ENCODE assay signal across 14 cellular contexts in the genomic region with DNA sequence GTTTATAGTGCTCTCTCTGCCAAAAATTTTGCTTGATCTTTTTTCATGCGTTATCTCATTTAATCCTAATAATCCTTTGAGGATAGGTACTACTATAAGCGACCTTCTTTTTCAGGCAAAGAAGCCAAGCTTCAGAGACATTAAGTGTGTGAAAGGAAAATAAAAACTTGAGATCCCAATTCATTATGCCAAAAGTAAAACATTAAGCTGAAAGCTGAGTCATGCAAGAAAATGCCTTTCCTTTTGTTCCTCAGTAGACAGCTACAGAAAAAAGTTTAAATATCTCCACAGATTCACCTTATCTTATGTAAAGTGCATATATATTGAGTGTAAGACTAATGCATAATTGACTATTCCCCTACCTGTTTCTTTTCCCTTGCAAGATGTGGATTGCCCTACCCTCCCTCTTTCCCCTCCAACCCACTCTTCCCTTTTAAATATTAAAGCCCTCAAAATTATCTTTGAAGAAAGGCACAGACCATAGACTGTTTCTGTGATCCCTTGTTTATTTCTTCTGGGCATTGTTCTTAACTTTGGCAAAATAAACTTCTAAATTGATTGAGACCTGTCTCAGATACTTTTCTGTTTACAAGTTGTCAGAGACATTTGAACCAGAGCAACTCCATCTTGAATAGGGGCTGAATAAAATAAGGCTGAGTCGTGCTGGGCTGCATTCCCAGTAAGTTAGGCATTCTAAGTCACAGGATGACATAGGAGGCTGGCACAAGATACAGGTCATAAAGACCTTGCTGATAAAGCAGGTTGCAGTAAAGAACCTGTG.
A peak's percentile ranks its signal among the peaks of the same experiment; 100 is the strongest.
DNase-seq lines count a peak whose midpoint lies in the region; ATAC-seq and TF ChIP-seq lines count a peak whose summit lies in the region.
"Had no signal": no experiment of that assay in that cellular context is flagged by ENCODE, and none has a peak within 500 bp of the region (broad histone marks: within the 10 kb centered on the region; RNA-seq: fewer than 3 reads in every experiment).

No MANE protein-coding gene starts in this region.

- no peak overlapping the region for H3K18ac ChIP-seq in mesenchymal stem cell (ENCODE audit: low read depth in 1 of 2, low read length in 2 of 2)

- H2BK120ac ChIP-seq in mesenchymal stem cell (ENCODE audit: low read depth, low read length), result no peak overlapping the region

- H3K27me3 ChIP-seq in mesenchymal stem cell (ENCODE audit: control insufficient read depth in 1 of 2, insufficient read depth in 1 of 2, low read length in 2 of 2) (no peaks in the 10 kb centered on the region), left lung (no peaks in the 10 kb centered on the region), colonic mucosa (no peaks in the 10 kb centered on the region)

- no peak overlapping the region for H3K27ac Mint-ChIP-seq in activated T-cell treated with anti-CD3 and anti-CD28 coated beads, Interleukin-2, amount 50 U/mL, for 72 hours
- H3K27ac Mint-ChIP-seq: CD14-positive monocyte; CD8-positive, alpha-beta T cell had no signal

- no peak overlapping the region for H2AFZ ChIP-seq in mesenchymal stem cell (ENCODE audit: low read depth, low read length)
- H2AFZ ChIP-seq: GM23248 had no signal

- in situ Hi-C loops in Caki2 (cut with HindIII; ENCODE audit: low pct_unique_long_range_greater_than_20kb, low sequenced_read_pairs), result no loop called here

- H3K9me3 Mint-ChIP-seq in activated T-cell treated with anti-CD3 and anti-CD28 coated beads, Interleukin-2, amount 50 U/mL, for 72 hours, result no peaks in the 10 kb centered on the region

- H3K4ac ChIP-seq in mesenchymal stem cell (ENCODE audit: low read depth in 1 of 2, low read length in 2 of 2), result no peak overlapping the region

- DNase-seq in Caki2 (ENCODE audit: low read depth) (peak; percentile 42), glomerular visceral epithelial cell (ENCODE audit: extremely low spot score) (peak; percentile 17), mesenchymal stem cell (no peak), left lung (no peak), GM19240 (ENCODE audit: insufficient read length, low spot score) (no peak), colonic mucosa (no peak)
- no peak for DNase-seq in activated T-cell treated with anti-CD3 and anti-CD28 coated beads, Interleukin-2, amount 50 U/mL, for 72 hours
- DNase-seq: CD8-positive, alpha-beta T cell; COR-L47; GF-D8; GM23248; IMR-90 had no signal

- H3K27me3 Mint-ChIP-seq in activated T-cell treated with anti-CD3 and anti-CD28 coated beads, Interleukin-2, amount 50 U/mL, for 72 hours (ENCODE audit: low read depth), result no peaks in the 10 kb centered on the region

- no peak overlapping the region for H3K4me3 Mint-ChIP-seq in activated T-cell treated with anti-CD3 and anti-CD28 coated beads, Interleukin-2, amount 50 U/mL, for 72 hours
- H3K4me3 Mint-ChIP-seq: CD14-positive monocyte; CD8-positive, alpha-beta T cell had no signal

- TF ChIP-seq CTCF in left lung (IDR thresholded peaks at IDR 0.05) (no peak), colonic mucosa (IDR thresholded peaks at IDR 0.05) (no peak)

- H3K4me2 ChIP-seq in mesenchymal stem cell (ENCODE audit: low read length, poor library complexity, severe bottlenecking), result no peak overlapping the region

- H2BK15ac ChIP-seq in mesenchymal stem cell (ENCODE audit: low read depth, poor library complexity, severe bottlenecking), result no peak overlapping the region

- H3K4me3 ChIP-seq in mesenchymal stem cell (ENCODE audit: insufficient read depth in 1 of 2, low read depth in 1 of 2, low read length in 2 of 2) (no peak overlapping the region), left lung (no peak overlapping the region), colonic mucosa (no peak overlapping the region)
- H3K4me3 ChIP-seq: GM23248 had no signal

- ATAC-seq in left lung, result no peak
- no peak for ATAC-seq in activated T-cell treated with anti-CD3 and anti-CD28 coated beads, Interleukin-2, amount 50 U/mL, for 72 hours (replicated peaks in 1 of 2)
- ATAC-seq: CD8-positive, alpha-beta T cell had no signal

- no peaks in the 10 kb centered on the region for H3K79me1 ChIP-seq in mesenchymal stem cell (replicated peaks; ENCODE audit: low read length, poor library complexity, severe bottlenecking)

- no peak overlapping the region for H3K14ac ChIP-seq in mesenchymal stem cell (ENCODE audit: low read length in 2 of 2)

- no peak overlapping the region for H3K9ac ChIP-seq in mesenchymal stem cell (ENCODE audit: low read length)
- no peak overlapping the region for H3K9ac ChIP-seq in colonic mucosa (ENCODE audit: low read depth in 2 of 2, low read length in 2 of 2)
- H3K9ac ChIP-seq: GM23248 had no signal

- H3K4me1 ChIP-seq in mesenchymal stem cell (ENCODE audit: control insufficient read depth, insufficient read depth, low read depth, low read length), result no peaks in the 10 kb centered on the region
- no peaks in the 10 kb centered on the region for H3K4me1 ChIP-seq in left lung
- no peaks in the 10 kb centered on the region for H3K4me1 ChIP-seq in colonic mucosa

- intact Hi-C loops in left lung (cut with DNase I) (no loop called here), colonic mucosa (cut with DNase I) (no loop called here)

- no peak overlapping the region for H4K8ac ChIP-seq in mesenchymal stem cell (ENCODE audit: low read length)

- H3K36me3 ChIP-seq in mesenchymal stem cell (ENCODE audit: control insufficient read depth in 1 of 2, insufficient read depth in 2 of 2, low read depth in 1 of 2, low read length in 2 of 2) (no peaks in the 10 kb centered on the region), left lung (no peaks in the 10 kb centered on the region), colonic mucosa (no peaks in the 10 kb centered on the region)

- 64% methylated on average over 1 of the region's 3 CpGs for WGBS in mesenchymal stem cell

- no peak overlapping the region for H2BK5ac ChIP-seq in mesenchymal stem cell (ENCODE audit: low read depth, low read length, poor library complexity, severe bottlenecking)

- H4K91ac ChIP-seq in mesenchymal stem cell (ENCODE audit: low read length), result no peak overlapping the region

- no peaks in the 10 kb centered on the region for H3K36me3 Mint-ChIP-seq in activated T-cell treated with anti-CD3 and anti-CD28 coated beads, Interleukin-2, amount 50 U/mL, for 72 hours (ENCODE audit: insufficient read depth in 2 of 2)
- H3K36me3 Mint-ChIP-seq: CD14-positive monocyte; CD8-positive, alpha-beta T cell had no signal

- H3K4me1 Mint-ChIP-seq in activated T-cell treated with anti-CD3 and anti-CD28 coated beads, Interleukin-2, amount 50 U/mL, for 72 hours (ENCODE audit: low read depth), result no peaks in the 10 kb centered on the region
- H3K4me1 Mint-ChIP-seq: CD14-positive monocyte had no signal

- no peak overlapping the region for H2BK12ac ChIP-seq in mesenchymal stem cell (ENCODE audit: low read length in 2 of 2)

- H3K9me3 ChIP-seq in mesenchymal stem cell (ENCODE audit: control insufficient read depth, low read length) (peaks cover 7% of the 10 kb centered on the region), left lung (peaks cover 0 to 2% of the 10 kb centered on the region in 2 donors), colonic mucosa (no peaks in the 10 kb centered on the region)

- peak overlapping the region; percentile 85 for H2AK5ac ChIP-seq in mesenchymal stem cell (ENCODE audit: low read length, severe bottlenecking)

- H3K27ac ChIP-seq in mesenchymal stem cell (ENCODE audit: low read length, poor library complexity, severe bottlenecking) (peak overlapping the region; percentile 70), left lung (no peak overlapping the region), colonic mucosa (no peak overlapping the region)
- H3K27ac ChIP-seq: GM23248, HL-60 had no signal

- H3K23ac ChIP-seq in mesenchymal stem cell (ENCODE audit: low read length in 2 of 2), result no peak overlapping the region

Comparison
In these comparisons a context has a peak if more than half of its experiments do, and no peak if none do; other contexts are left out.
1. DNase-seq: peak in Caki2 (single experiment) and glomerular visceral epithelial cell (single experiment); none in mesenchymal stem cell (single experiment), left lung (0 of 2), activated T-cell treated with anti-CD3 and anti-CD28 coated beads, Interleukin-2, amount 50 U/mL, for 72 hours (0 of 2), GM19240 (single experiment) and colonic mucosa (single experiment).